8 cellular contexts compared by ENCODE assay signal in the genomic region with DNA sequence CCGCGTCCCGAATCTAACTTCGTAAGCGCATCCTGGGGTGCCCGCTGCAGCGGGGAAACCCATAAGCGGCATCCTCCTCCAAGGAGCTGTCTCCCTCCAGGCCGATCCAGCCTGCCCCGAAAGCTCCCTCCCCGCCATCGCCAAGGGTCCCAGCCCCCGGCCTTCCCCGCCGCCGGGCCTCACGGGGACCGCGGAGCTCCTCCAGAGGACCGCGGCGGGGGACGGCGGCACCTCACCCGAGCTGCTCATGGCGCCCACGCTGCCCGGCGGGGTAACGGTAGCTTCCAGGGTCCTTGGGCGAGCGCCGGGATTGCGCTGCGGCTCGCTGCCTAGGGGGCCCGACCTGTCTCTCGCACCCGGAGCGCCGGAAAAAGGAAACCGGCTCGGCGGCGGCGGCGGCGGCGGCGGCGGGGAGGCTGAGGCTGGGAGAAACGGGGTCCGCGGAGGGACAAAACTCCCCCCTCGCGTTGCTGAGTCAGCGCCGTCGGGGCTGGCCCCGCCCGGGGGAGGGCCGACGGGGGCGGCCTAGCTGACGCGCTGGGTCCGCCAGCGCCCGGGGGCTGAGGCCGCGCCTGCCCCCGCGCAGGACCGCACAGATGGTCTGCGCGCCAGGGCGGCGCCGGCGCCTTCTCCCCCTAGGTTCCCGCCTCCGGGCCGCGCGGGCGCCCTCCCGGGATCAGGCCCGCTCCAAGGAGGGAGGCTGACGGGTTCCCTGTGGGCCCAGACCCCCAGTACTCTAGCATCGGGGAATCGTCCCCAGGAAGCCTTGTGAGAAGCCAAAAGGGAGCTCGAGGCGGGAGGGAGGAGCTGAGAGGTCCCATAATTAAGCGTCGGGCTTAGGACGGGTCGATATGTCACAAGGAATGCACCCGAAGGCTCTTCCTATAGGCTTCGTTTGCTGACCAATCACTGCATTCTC. TPM values are rescaled to one million over a fixed set of nuclear protein-coding genes. Genes with fewer than 3 reads are reported as not detected.
A peak's percentile ranks its signal among the peaks of the same experiment; 100 is the strongest.
DNase-seq lines count a peak whose midpoint lies in the region; ATAC-seq and TF ChIP-seq lines count a peak whose summit lies in the region.

A gene with protein sequence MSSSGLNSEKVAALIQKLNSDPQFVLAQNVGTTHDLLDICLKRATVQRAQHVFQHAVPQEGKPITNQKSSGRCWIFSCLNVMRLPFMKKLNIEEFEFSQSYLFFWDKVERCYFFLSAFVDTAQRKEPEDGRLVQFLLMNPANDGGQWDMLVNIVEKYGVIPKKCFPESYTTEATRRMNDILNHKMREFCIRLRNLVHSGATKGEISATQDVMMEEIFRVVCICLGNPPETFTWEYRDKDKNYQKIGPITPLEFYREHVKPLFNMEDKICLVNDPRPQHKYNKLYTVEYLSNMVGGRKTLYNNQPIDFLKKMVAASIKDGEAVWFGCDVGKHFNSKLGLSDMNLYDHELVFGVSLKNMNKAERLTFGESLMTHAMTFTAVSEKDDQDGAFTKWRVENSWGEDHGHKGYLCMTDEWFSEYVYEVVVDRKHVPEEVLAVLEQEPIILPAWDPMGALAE (minus strand): TSS at position 374 of the 919 bp plus-strand sequence. CDS start 125 bp downstream, at position 249.

- H3K23ac ChIP-seq in IMR-90 (ENCODE audit: low read depth, low read length) = peak within 1 kb of the TSS; percentile 97

- H3K79me1 ChIP-seq in IMR-90 (ENCODE audit: low read depth in 1 of 2, low read length in 2 of 2) = peaks cover 13 to 31% of the 10 kb centered on the region in 2 experiments

- peaks cover 21% of the 10 kb centered on the region for H3K4me1 Mint-ChIP-seq in activated naive CD4-positive, alpha-beta T cell treated with anti-CD3 and anti-CD28 coated beads, Interleukin-2, amount 10 ng/mL, durations not matched to agents 7 days and 5 days

- peak within 1 kb of the TSS; percentile 90 for H2BK120ac ChIP-seq in IMR-90 (ENCODE audit: low read depth, low read length)

- H3K4ac ChIP-seq in IMR-90 (ENCODE audit: low read depth, low read length) = peak within 1 kb of the TSS; percentile 96

- peak within 1 kb of the TSS; percentile 64 for H3K27ac ChIP-seq in IMR-90 (ENCODE audit: insufficient read depth, low read length)

- H3K9me1 ChIP-seq in IMR-90 (ENCODE audit: insufficient read depth, low read length) = no peaks in the 10 kb centered on the region

- peak within 1 kb of the TSS; percentile 86; the same call in 1 of the 3 replicates for H2BK15ac ChIP-seq in IMR-90 (ENCODE audit: low read depth, low read length)

- ATAC-seq in GM21381 (IDR thresholded peaks at IDR 0.05; ENCODE audit: unreplicated experiment) (peak; percentile 68), IMR-90 (ENCODE audit: low read depth) (peak; percentile 97)

- H4K5ac ChIP-seq in IMR-90 (ENCODE audit: low read depth, low read length) = peak within 1 kb of the TSS; percentile 85

- H3K36me3 ChIP-seq in IMR-90 (ENCODE audit: control insufficient read depth, insufficient read depth, low read length) = peaks cover 5% of the 10 kb centered on the region; the same call in 1 of the 2 replicates

- peak within 1 kb of the TSS; percentile 81 for H3K27ac Mint-ChIP-seq in activated naive CD4-positive, alpha-beta T cell treated with anti-CD3 and anti-CD28 coated beads, Interleukin-2, amount 10 ng/mL, durations not matched to agents 7 days and 5 days

- peaks cover 2% of the 10 kb centered on the region; the same call in 1 of the 2 replicates for H3K27me3 ChIP-seq in IMR-90 (ENCODE audit: control insufficient read depth, insufficient read depth, low read length)

- H4K20me1 ChIP-seq in IMR-90 (ENCODE audit: insufficient read depth, low read length) = peaks cover 6% of the 10 kb centered on the region; the same call in 1 of the 2 replicates

- H2AFZ ChIP-seq in IMR-90 (replicated peaks; ENCODE audit: low read length, poor library complexity) = peak within 1 kb of the TSS; percentile 99

- BruUV-seq in IMR-90 (replicated peaks; lab: Mats Ljungman, UMichigan) = no TSS peak

- H3K4me1 ChIP-seq in IMR-90 (ENCODE audit: control insufficient read depth, insufficient read depth, low read length) = no peaks in the 10 kb centered on the region

- H3K9me3 Mint-ChIP-seq in activated naive CD4-positive, alpha-beta T cell treated with anti-CD3 and anti-CD28 coated beads, Interleukin-2, amount 10 ng/mL, durations not matched to agents 7 days and 5 days = no peaks in the 10 kb centered on the region

- intact Hi-C loops in IMR-90 (cut with micrococcal nuclease) = loop anchor here (2.0 to 5.0 kb wide), 2 partner anchors 85 to 185 kb away; a partner anchor contains a TSS

- dilution Hi-C loops in IMR-90 (cut with HindIII; ENCODE audit: low sequenced_read_pairs, unreplicated experiment) = no loop called here

- no peak for TF ChIP-seq CTCF in IMR-90 (conservative IDR thresholded peaks at IDR 0.05; ENCODE audit: low read depth, low read length)

- H3K36me3 Mint-ChIP-seq in activated naive CD4-positive, alpha-beta T cell treated with anti-CD3 and anti-CD28 coated beads, Interleukin-2, amount 10 ng/mL, durations not matched to agents 7 days and 5 days = peaks cover 15% of the 10 kb centered on the region

- peak within 1 kb of the TSS; percentile 81 for H3K9ac ChIP-seq in IMR-90 (ENCODE audit: low read depth, low read length)

- peak within 1 kb of the TSS; percentile 71 for H3K18ac ChIP-seq in IMR-90 (ENCODE audit: low read depth, low read length)

- H3K4me2 ChIP-seq in IMR-90 (ENCODE audit: low read depth, low read length) = peak within 1 kb of the TSS; percentile 99

- peak within 1 kb of the TSS; percentile 62 for H2BK20ac ChIP-seq in IMR-90 (ENCODE audit: low read depth, low read length)

- peak; percentile 67 for TF ChIP-seq POLR2A in IMR-90 (IDR thresholded peaks at IDR 0.05; ENCODE audit: low read depth, low read length)

- WGBS in IMR-90 (ENCODE audit: extremely low coverage in 2 of 2, insufficient read length in 1 of 2), 2 experiments = 1% methylated on average over 11 of the region's 99 CpGs; no CpG with 5 or more reads in 1 of the 2 experiments

- peak within 1 kb of the TSS; percentile 78 for H3K56ac ChIP-seq in IMR-90 (ENCODE audit: extremely low read depth, insufficient read depth, low read length)

- peak within 1 kb of the TSS; percentile 92 to 98 for H4K8ac ChIP-seq in IMR-90 (ENCODE audit: low read depth in 2 of 2, low read length in 2 of 2)

- peak within 1 kb of the TSS; percentile 91 for H2AK9ac ChIP-seq in IMR-90 (replicated peaks; ENCODE audit: low read depth, low read length, poor library complexity)

- H3K27me3 Mint-ChIP-seq in activated naive CD4-positive, alpha-beta T cell treated with anti-CD3 and anti-CD28 coated beads, Interleukin-2, amount 10 ng/mL, durations not matched to agents 7 days and 5 days = no peaks in the 10 kb centered on the region

- H2BK5ac ChIP-seq in IMR-90 (ENCODE audit: low read depth, low read length, poor library complexity, severe bottlenecking) = peak within 1 kb of the TSS; percentile 41

- in situ Hi-C loops in IMR-90 (cut with MboI; ENCODE audit: low sequenced_read_pairs) = no loop called here
- in situ Hi-C loops in SK-MEL-5 (cut with HindIII; ENCODE audit: low pct_unique_long_range_greater_than_20kb, low sequenced_read_pairs) = no loop called here

- H3K4me3 ChIP-seq in IMR-90 (ENCODE audit: insufficient read depth, low read depth, low read length) = peak within 1 kb of the TSS; percentile 76

- no peak for TF ChIP-seq RAD21 in IMR-90 (IDR thresholded peaks at IDR 0.05; ENCODE audit: low read length)

- H4K91ac ChIP-seq in IMR-90 (ENCODE audit: insufficient read depth, low read depth, low read length) = peak within 1 kb of the TSS; percentile 88

- DNase-seq in DMS 273 (lab: John Stamatoyannopoulos, UW; ENCODE audit: unreplicated experiment) (peak; percentile 97), IMR-90 (peak; percentile 77), SK-MEL-5 (ENCODE audit: low read depth, low spot score) (peak; percentile 82), globus pallidus (ENCODE audit: low spot score) (peak; percentile 70), occipital lobe (lab: John Stamatoyannopoulos, UW) (peak; percentile 48), superior temporal gyrus (ENCODE audit: extremely low spot score) (peak; percentile 73)
- peak; percentile 88 for DNase-seq in activated naive CD4-positive, alpha-beta T cell treated with anti-CD3 and anti-CD28 coated beads, Interleukin-2, amount 10 ng/mL, durations not matched to agents 7 days and 5 days

- POLR2A ChIA-PET in IMR-90 (lab: Charles Lee; ENCODE audit: unreplicated experiment) = no interaction called here

- CTCF ChIA-PET in IMR-90 (lab: Yijun Ruan, JAX) = interaction anchor here (1.0 kb wide), 1 partner anchor 45 kb away, joined by 4 read pairs; no protein-coding TSS in a partner anchor
- CTCF ChIA-PET in activated naive CD4-positive, alpha-beta T cell treated with anti-CD3 and anti-CD28 coated beads, Interleukin-2, amount 10 ng/mL, durations not matched to agents 7 days and 5 days (lab: Charles Lee) = interaction anchor here (0.7 to 2.2 kb wide), 7 partner anchors 15 to 611 kb away, joined by 3 to 24 read pairs (median 3); no protein-coding TSS in a partner anchor

- 0 out of 2 replicates have a peak within 1 kb of the TSS, but pooled peaks have one; percentile 35 for H2AK5ac ChIP-seq in IMR-90 (ENCODE audit: low read depth, low read length)

- H3K9me3 ChIP-seq in IMR-90 (ENCODE audit: control insufficient read depth, insufficient read depth, low read length) = no peaks in the 10 kb centered on the region

- peak within 1 kb of the TSS; percentile 99 for H3K14ac ChIP-seq in IMR-90 (replicated peaks; ENCODE audit: low read depth, low read length)

- H3K4me3 Mint-ChIP-seq in activated naive CD4-positive, alpha-beta T cell treated with anti-CD3 and anti-CD28 coated beads, Interleukin-2, amount 10 ng/mL, durations not matched to agents 7 days and 5 days = peak within 1 kb of the TSS; percentile 91

TF ChIP-seq in IMR-90, 13 proteins besides CTCF, POLR2A, EP300 and RAD21 (continues in another document):
- TF ChIP-seq SMC3 (IDR thresholded peaks at IDR 0.05; ENCODE audit: low read depth, low read length) (no peak), MXI1 (IDR thresholded peaks at IDR 0.05; ENCODE audit: borderline replicate concordance, low read depth, low read length) (no peak; the same call in 1 of the 2 replicates), MAFK (IDR thresholded peaks at IDR 0.05; ENCODE audit: low read depth, low read length) (peak; percentile 89), CEBPB (IDR thresholded peaks at IDR 0.05; ENCODE audit: low read depth, low read length) (no peak), NFE2L2 (IDR thresholded peaks at IDR 0.05; ENCODE audit: low read depth, low read length) (peak; percentile 52; the same call in 1 of the 2 replicates), FOS (IDR thresholded peaks at IDR 0.05; ENCODE audit: low read depth, low read length) (0 out of 2 replicates have a peak, but pooled peaks have one; percentile 26)

RNA-seq across cellular contexts. Expression of the gene that starts here (rescaled TPM):
- total RNA-seq in IMR-90 (2012; rRNA removed) (20.8 and 27.2 TPM in 2 replicates), occipital lobe (37.6 TPM)
- polyA plus RNA-seq in IMR-90 (2012; rRNA removed) = 11.8 and 17.3 TPM in 2 replicates
- 7.4 and 10.0 TPM in 2 replicates for polyA plus RNA-seq in IMR-90 (2012; cell fraction: cytosol; rRNA removed)
- 14.0 and 14.3 TPM in 2 replicates for polyA plus RNA-seq in IMR-90 (2012; cell fraction: nucleus; rRNA removed; ENCODE audit: low replicate concordance)
- 24.0 and 25.8 TPM in 2 replicates for total RNA-seq in SK-MEL-5 (2014; rRNA removed; shearing (Covaris generic))
- polyA plus RNA-seq in SK-MEL-5 (2015; cell fraction: cytosol; rRNA removed) = 36.4 and 39.6 TPM in 2 replicates
- 36.3 and 49.8 TPM in 2 replicates for polyA plus RNA-seq in SK-MEL-5 (2015; cell fraction: nucleus; rRNA removed)

Comparison
In these comparisons a context has a peak if more than half of its experiments do, and no peak if none do; other contexts are left out.
1. Peak in every context shown above with its lines: DNase-seq, ATAC-seq, H3K4me3 ChIP-seq and H3K27ac ChIP-seq.